In the genomic region with DNA sequence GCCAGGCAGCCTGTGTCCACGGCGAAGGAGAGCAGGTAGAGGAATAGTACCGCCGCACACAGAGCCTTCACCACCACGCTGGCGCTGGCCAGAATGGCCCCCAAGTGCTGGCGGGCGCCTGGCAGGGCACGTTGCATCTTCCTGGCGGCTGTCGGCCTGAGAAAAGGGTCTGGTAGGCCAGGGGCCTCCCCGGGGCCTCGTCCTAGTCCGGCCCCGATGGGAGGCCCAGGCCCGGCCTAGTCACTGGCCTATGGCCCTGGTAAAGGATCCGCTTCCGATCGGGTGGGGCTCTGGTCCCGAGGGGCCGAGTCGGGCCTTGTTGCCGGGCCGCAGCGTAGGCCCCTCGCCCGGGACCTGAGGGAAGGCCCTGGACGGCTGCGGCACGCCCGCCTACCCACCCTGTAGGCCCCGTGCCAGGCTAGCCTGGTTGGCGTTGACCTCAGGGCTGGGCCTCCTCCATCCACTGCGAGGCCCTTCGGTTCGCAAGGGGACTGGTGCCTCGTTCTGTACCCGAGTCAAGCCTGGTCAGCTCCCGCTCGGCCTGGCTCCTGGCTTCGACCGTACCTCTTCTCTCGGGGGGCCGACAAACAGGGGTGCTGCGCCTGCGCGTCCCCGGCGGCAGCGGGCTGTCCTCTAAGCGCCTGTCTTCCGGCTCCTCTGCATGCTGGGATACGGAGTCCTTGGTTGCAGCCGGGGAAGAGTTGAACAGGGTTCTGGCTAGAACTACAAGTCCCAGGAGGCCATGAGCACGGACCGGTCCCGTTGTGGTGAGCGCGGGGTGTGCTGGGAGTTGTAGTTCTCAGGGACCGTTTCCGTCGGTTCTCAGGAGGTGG, we compare ENCODE assay signal across 1 cellular context.
TF ChIP-seq lines count a peak whose summit lies in the region.

TSS of gene TMEM115 (minus strand) at position 595 of the 833 bp plus-strand sequence. CDS start at position 137, 458 bp downstream.

TF ChIP-seq in HepG2, 621 proteins besides CTCF, POLR2A, EP300 and RAD21 (continued from another document and continues in another):
- TF ChIP-seq HNF1A (IDR thresholded peaks at IDR 0.05; ENCODE audit: low read depth) (no peak), HNF1A (CRISPR knock-in tag; IDR thresholded peaks at IDR 0.05; ENCODE audit: borderline replicate concordance) (peak; percentile 72; the same call in 1 of the 2 replicates), ZNF549 (CRISPR knock-in tag; IDR thresholded peaks at IDR 0.05) (no peak), CEBPB (IDR thresholded peaks at IDR 0.05; ENCODE audit: borderline replicate concordance, low read depth, low read length) (no peak), SUZ12 (IDR thresholded peaks at IDR 0.05; ENCODE audit: low read depth, low read length) (peak; percentile 100), CEBPZ (IDR thresholded peaks at IDR 0.05; ENCODE audit: low read length) (no peak), TFE3 (CRISPR knock-in tag; IDR thresholded peaks at IDR 0.05) (no peak), HHEX (CRISPR knock-in tag; IDR thresholded peaks at IDR 0.05) (no peak), MAFG (CRISPR knock-in tag; IDR thresholded peaks at IDR 0.05) (no peak), MATR3 (CRISPR knock-in tag; IDR thresholded peaks at IDR 0.05) (no peak), ZSCAN21 (CRISPR knock-in tag; IDR thresholded peaks at IDR 0.05; ENCODE audit: borderline replicate concordance) (peak; percentile 77; the same call in 1 of the 2 replicates), TCF7L2 (IDR thresholded peaks at IDR 0.05; ENCODE audit: low read depth, low read length) (no peak), HNRNPK (IDR thresholded peaks at IDR 0.05; ENCODE audit: low read depth, low read length, poor library complexity, severe bottlenecking) (no peak), EZH2 (conservative IDR thresholded peaks at IDR 0.05; ENCODE audit: low read depth, low read length) (no peak), PRMT3 (CRISPR knock-in tag; IDR thresholded peaks at IDR 0.05; ENCODE audit: borderline replicate concordance, low read depth) (no peak), ZNF644 (CRISPR knock-in tag; IDR thresholded peaks at IDR 0.05; ENCODE audit: low read depth) (no peak), ZNF724P (CRISPR knock-in tag; IDR thresholded peaks at IDR 0.05; ENCODE audit: borderline replicate concordance) (peak; percentile 79; the same call in 1 of the 2 replicates), ZNF704 (CRISPR knock-in tag; IDR thresholded peaks at IDR 0.05; ENCODE audit: borderline replicate concordance) (peak; percentile 94), RFX3 (CRISPR knock-in tag; IDR thresholded peaks at IDR 0.05) (no peak), ZMAT3 (CRISPR knock-in tag; conservative IDR thresholded peaks at IDR 0.05) (0 out of 2 replicates have a peak, but pooled peaks have one; percentile 63), BRCA1 (CRISPR knock-in tag; IDR thresholded peaks at IDR 0.05) (no peak), ZNF556 (CRISPR knock-in tag; IDR thresholded peaks at IDR 0.05; ENCODE audit: borderline replicate concordance) (peak; percentile 36; the same call in 1 of the 2 replicates), RBM22 (optimal IDR thresholded peaks at IDR 0.05; ENCODE audit: low read length) (no peak), POLR2AphosphoS2 (IDR thresholded peaks at IDR 0.05; ENCODE audit: low read depth, low read length) (no peak), ZMYM2 (CRISPR knock-in tag; IDR thresholded peaks at IDR 0.05) (no peak), HMGXB4 (CRISPR knock-in tag; IDR thresholded peaks at IDR 0.05; ENCODE audit: borderline replicate concordance in 1 of 2, low read depth in 1 of 2) (peak; percentile 54 to 79; a peak in 3 of 4 replicates), ZNF83 (CRISPR knock-in tag; IDR thresholded peaks at IDR 0.05; ENCODE audit: borderline replicate concordance) (no peak), ZNF256 (CRISPR knock-in tag; conservative IDR thresholded peaks at IDR 0.05) (peak; percentile 77; the same call in 1 of the 2 replicates), ZNF276 (CRISPR knock-in tag; IDR thresholded peaks at IDR 0.05; ENCODE audit: low read depth) (peak; percentile 50), CSRNP2 (CRISPR knock-in tag; conservative IDR thresholded peaks at IDR 0.05; ENCODE audit: low read depth) (no peak), ZFX (CRISPR knock-in tag; IDR thresholded peaks at IDR 0.05; ENCODE audit: low read depth) (peak; percentile 100), GATA4 (IDR thresholded peaks at IDR 0.05; ENCODE audit: borderline replicate concordance, low read depth) (no peak)
- TF ChIP-seq, protein P1, sequence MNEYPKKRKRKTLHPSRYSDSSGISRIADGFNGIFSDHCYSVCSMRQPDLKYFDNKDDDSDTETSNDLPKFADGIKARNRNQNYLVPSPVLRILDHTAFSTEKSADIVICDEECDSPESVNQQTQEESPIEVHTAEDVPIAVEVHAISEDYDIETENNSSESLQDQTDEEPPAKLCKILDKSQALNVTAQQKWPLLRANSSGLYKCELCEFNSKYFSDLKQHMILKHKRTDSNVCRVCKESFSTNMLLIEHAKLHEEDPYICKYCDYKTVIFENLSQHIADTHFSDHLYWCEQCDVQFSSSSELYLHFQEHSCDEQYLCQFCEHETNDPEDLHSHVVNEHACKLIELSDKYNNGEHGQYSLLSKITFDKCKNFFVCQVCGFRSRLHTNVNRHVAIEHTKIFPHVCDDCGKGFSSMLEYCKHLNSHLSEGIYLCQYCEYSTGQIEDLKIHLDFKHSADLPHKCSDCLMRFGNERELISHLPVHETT (CRISPR knock-in tag; conservative IDR thresholded peaks at IDR 0.05): peak; percentile 79
- TF ChIP-seq, protein P2, sequence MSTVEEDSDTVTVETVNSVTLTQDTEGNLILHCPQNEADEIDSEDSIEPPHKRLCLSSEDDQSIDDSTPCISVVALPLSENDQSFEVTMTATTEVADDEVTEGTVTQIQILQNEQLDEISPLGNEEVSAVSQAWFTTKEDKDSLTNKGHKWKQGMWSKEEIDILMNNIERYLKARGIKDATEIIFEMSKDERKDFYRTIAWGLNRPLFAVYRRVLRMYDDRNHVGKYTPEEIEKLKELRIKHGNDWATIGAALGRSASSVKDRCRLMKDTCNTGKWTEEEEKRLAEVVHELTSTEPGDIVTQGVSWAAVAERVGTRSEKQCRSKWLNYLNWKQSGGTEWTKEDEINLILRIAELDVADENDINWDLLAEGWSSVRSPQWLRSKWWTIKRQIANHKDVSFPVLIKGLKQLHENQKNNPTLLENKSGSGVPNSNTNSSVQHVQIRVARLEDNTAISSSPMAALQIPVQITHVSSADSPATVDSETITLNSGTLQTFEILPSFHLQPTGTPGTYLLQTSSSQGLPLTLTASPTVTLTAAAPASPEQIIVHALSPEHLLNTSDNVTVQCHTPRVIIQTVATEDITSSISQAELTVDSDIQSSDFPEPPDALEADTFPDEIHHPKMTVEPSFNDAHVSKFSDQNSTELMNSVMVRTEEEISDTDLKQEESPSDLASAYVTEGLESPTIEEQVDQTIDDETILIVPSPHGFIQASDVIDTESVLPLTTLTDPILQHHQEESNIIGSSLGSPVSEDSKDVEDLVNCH (CRISPR knock-in tag; IDR thresholded peaks at IDR 0.05): no peak
